In the genomic region with DNA sequence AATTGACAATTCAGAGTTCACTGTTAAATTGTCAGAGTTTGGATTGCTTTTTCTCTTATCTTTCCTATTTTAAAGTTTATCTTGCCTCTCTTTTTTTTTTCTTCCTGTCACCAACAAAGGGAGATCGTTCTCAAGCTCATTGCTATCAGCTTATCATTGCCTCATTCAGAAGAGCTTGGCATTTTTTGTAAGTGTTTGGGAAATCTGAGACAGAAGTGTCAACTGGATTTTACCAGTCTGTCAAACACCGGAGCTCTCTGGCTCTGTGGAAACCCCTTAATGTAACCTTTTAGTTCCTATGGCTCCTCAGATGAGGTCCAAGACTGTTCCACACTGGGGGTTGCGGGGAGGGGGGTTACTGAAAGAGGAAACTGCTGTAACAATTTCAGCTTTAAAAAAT, we compare ENCODE assay signal across 18 cellular contexts. TPM values are rescaled to one million over a fixed set of nuclear protein-coding genes. Genes with fewer than 3 reads are reported as not detected.
DNase-seq lines count a peak whose midpoint lies in the region; ATAC-seq, FAIRE-seq and TF ChIP-seq lines count a peak whose summit lies in the region.
"Had no signal": no experiment of that assay in that cellular context is flagged by ENCODE, and none has a peak within 500 bp of the region (broad histone marks: within the 10 kb centered on the region; RNA-seq: fewer than 3 reads in every experiment).

No MANE protein-coding gene starts in this region.

- H3K36me3 ChIP-seq in cardiac muscle cell (no peaks in the 10 kb centered on the region), duodenal mucosa (ENCODE audit: control insufficient read depth in 1 of 2, insufficient read depth in 2 of 2, low read length in 2 of 2) (no peaks in the 10 kb centered on the region), mesendoderm (ENCODE audit: control insufficient read depth, insufficient read depth, low read length) (no peaks in the 10 kb centered on the region), small intestine (ENCODE audit: control insufficient read depth in 2 of 2, insufficient read depth in 2 of 2, low read length in 2 of 2) (no peaks in the 10 kb centered on the region)
- H3K36me3 ChIP-seq: BE2C had no signal

- H3K18ac ChIP-seq in mesendoderm (ENCODE audit: low read length): no peak overlapping the region

- H4K5ac ChIP-seq in mesendoderm (ENCODE audit: low read length): no peak overlapping the region

- H2BK15ac ChIP-seq in mesendoderm (replicated peaks; ENCODE audit: low read depth): no peak overlapping the region

- H4K8ac ChIP-seq in mesendoderm (ENCODE audit: low read depth, low read length): no peak overlapping the region

- H3K4ac ChIP-seq in mesendoderm (ENCODE audit: low read depth, low read length): no peak overlapping the region

- H3K4me1 ChIP-seq in cardiac muscle cell (ENCODE audit: low read depth): peaks cover 49% of the 10 kb centered on the region
- peaks cover 19 to 35% of the 10 kb centered on the region in 2 donors for H3K4me1 ChIP-seq in duodenal mucosa (ENCODE audit: control insufficient read depth in 1 of 2, insufficient read depth in 2 of 2, low read length in 2 of 2)
- no peaks in the 10 kb centered on the region for H3K4me1 ChIP-seq in mesendoderm (ENCODE audit: control insufficient read depth, low read depth, low read length)
- H3K4me1 ChIP-seq in small intestine (ENCODE audit: control insufficient read depth in 2 of 2, insufficient read depth in 1 of 2, low read depth in 1 of 2, low read length in 1 of 2): no peaks in the 10 kb centered on the region
- H3K4me1 ChIP-seq: BE2C had no signal

- no peak overlapping the region for H2AK5ac ChIP-seq in mesendoderm (ENCODE audit: low read length)

- intact Hi-C loops in Right ventricle myocardium superior (cut with DNase I): no loop called here

- H2BK5ac ChIP-seq in mesendoderm (ENCODE audit: low read length): no peak overlapping the region

- no peaks in the 10 kb centered on the region for H3K79me1 ChIP-seq in mesendoderm (ENCODE audit: low read length)

- H2BK120ac ChIP-seq in mesendoderm (ENCODE audit: low read depth, low read length): no peak overlapping the region

- H3K27ac ChIP-seq in cardiac muscle cell (peak overlapping the region; percentile 93), duodenal mucosa (ENCODE audit: low read depth, low read length) (peak overlapping the region; percentile 76), mesendoderm (ENCODE audit: low read depth, low read length) (peak overlapping the region; percentile 58), small intestine (ENCODE audit: low read depth in 1 of 2, low read length in 1 of 2) (peak overlapping the region; percentile 39 to 85)
- H3K27ac ChIP-seq: C4-2B had no signal

- no peaks in the 10 kb centered on the region for H3K79me2 ChIP-seq in mesendoderm (ENCODE audit: control insufficient read depth, insufficient read depth, low read length)

- H3K4me2 ChIP-seq in mesendoderm (ENCODE audit: low read length): no peak overlapping the region

- no peaks in the 10 kb centered on the region for H3K9me3 ChIP-seq in cardiac muscle cell (ENCODE audit: low read depth)
- H3K9me3 ChIP-seq in duodenal mucosa (ENCODE audit: control insufficient read depth in 1 of 2, low read length in 2 of 2): no peaks in the 10 kb centered on the region
- no peaks in the 10 kb centered on the region for H3K9me3 ChIP-seq in small intestine (ENCODE audit: control insufficient read depth, low read depth)
- H3K9me3 ChIP-seq: BE2C had no signal

- peak in 1 of 2 donors; percentile 65 for DNase-seq in cardiac muscle cell (ENCODE audit: low read depth in 1 of 2, low spot score in 1 of 2)
- DNase-seq in Right ventricle myocardium superior: no peak
- DNase-seq in mesendoderm: peak; percentile 52
- DNase-seq in small intestine: peak; percentile 19
- DNase-seq in NCI-H226: no peak
- DNase-seq: BE2C; CD4-positive, alpha-beta memory T cell; DND-41; GDM1; GOT3; H9 had no signal

- H3K23ac ChIP-seq in mesendoderm (ENCODE audit: low read length): no peak overlapping the region

- ATAC-seq in Right ventricle myocardium superior (ENCODE audit: poor library complexity) (no peak), GM21381 (IDR thresholded peaks at IDR 0.05; ENCODE audit: unreplicated experiment) (no peak), HG03159 (IDR thresholded peaks at IDR 0.05; ENCODE audit: unreplicated experiment) (no peak)

- no peaks in the 10 kb centered on the region for H3K27me3 ChIP-seq in cardiac muscle cell
- H3K27me3 ChIP-seq in duodenal mucosa (ENCODE audit: control insufficient read depth in 1 of 2, insufficient read depth in 2 of 2, low read length in 2 of 2): no peaks in the 10 kb centered on the region
- H3K27me3 ChIP-seq in mesendoderm (ENCODE audit: insufficient read depth, low read length, poor library complexity): no peaks in the 10 kb centered on the region
- H3K27me3 ChIP-seq in small intestine (ENCODE audit: control insufficient read depth in 2 of 2, insufficient read depth in 2 of 2, low read length in 2 of 2): no peaks in the 10 kb centered on the region

- FAIRE-seq in small intestine (lab: Jason Lieb, UNC): no peak
- FAIRE-seq: A204.1, D721Med, GM12892 had no signal

- no peak overlapping the region for H3K9ac ChIP-seq in duodenal mucosa (ENCODE audit: low read depth in 1 of 2, low read length in 2 of 2)
- H3K9ac ChIP-seq in mesendoderm (ENCODE audit: low read length): no peak overlapping the region

- no peak for TF ChIP-seq CTCF in cardiac muscle cell (IDR thresholded peaks at IDR 0.05; ENCODE audit: low read depth, low read length)

- H3K4me3 ChIP-seq in cardiac muscle cell (no peak overlapping the region), duodenal mucosa (ENCODE audit: low read depth in 1 of 2, low read length in 2 of 2) (no peak overlapping the region), mesendoderm (ENCODE audit: low read length) (no peak overlapping the region), small intestine (ENCODE audit: low read depth in 1 of 2, low read length in 2 of 2) (no peak overlapping the region)

- no CpG with 5 or more reads among the region's 3 CpGs for WGBS in mesendoderm (ENCODE audit: extremely low coverage, insufficient coverage, low lambda C conversion rate)
- 33 to 46% (median 40%) methylated on average over 3 of the region's 3 CpGs for WGBS in small intestine, 3 donors

- no peak overlapping the region for H3K56ac ChIP-seq in mesendoderm (ENCODE audit: low read length)

RNA-seq across cellular contexts. Expression of a gene that starts 10.6 kb away (rescaled TPM):
- 136 and 187 TPM in 2 replicates for total RNA-seq in cardiac muscle cell
- polyA plus RNA-seq in cardiac muscle cell: 314 and 365 TPM in 2 replicates
- 97.7 TPM for total RNA-seq in Right ventricle myocardium superior
- 101 TPM for polyA plus RNA-seq in mesendoderm (2013, experiment 1 of 2)
- 98.1 TPM for polyA plus RNA-seq in mesendoderm (2013, experiment 2 of 2)
- polyA plus RNA-seq in small intestine: 100 to 1,000 TPM in 2 of 3 donors, 10 to 100 TPM in 1; 89.7 to 196 (median 125) TPM

Comparison
In these comparisons a context has a peak if more than half of its experiments do, and no peak if none do; other contexts are left out.
1. DNase-seq: peak in mesendoderm (single experiment) and small intestine (single experiment); none in Right ventricle myocardium superior (single experiment) and NCI-H226 (single experiment).
2. Peak in every context shown above with its lines, with median percentiles within 50 percentile points of each other: H3K27ac ChIP-seq.